7 cellular contexts compared by ENCODE assay signal in genomic region chr1:38815903-38816627, GRCh38. TPM values are rescaled to one million over a fixed set of nuclear protein-coding genes. Genes with fewer than 3 reads are reported as not detected.
DNase-seq lines count a peak whose midpoint lies in the region; ATAC-seq, FAIRE-seq and TF ChIP-seq lines count a peak whose summit lies in the region.

No MANE protein-coding gene starts in this region.

- DNase-seq in NCI-H1105 (lab: John Stamatoyannopoulos, UW): peak; percentile 32
- DNase-seq in endothelial cell of umbilical vein (ENCODE audit: low read depth, low spot score): no peak
- no peak for DNase-seq in NCI-H748 (lab: John Stamatoyannopoulos, UW; ENCODE audit: unreplicated experiment)
- no peak for DNase-seq in coronary artery (ENCODE audit: low spot score)
- no peak for DNase-seq in T1000 (lab: John Stamatoyannopoulos, UW)

- BruUV-seq in endothelial cell of umbilical vein (replicated peaks; lab: Mats Ljungman, UMichigan): no TSS peak

- POLR2A ChIA-PET in endothelial cell of umbilical vein (lab: Charles Lee): no interaction called here

- H3K9me3 ChIP-seq in endothelial cell of umbilical vein (replicated peaks; ENCODE audit: control insufficient read depth, insufficient read depth, low read length): no peaks in the 10 kb centered on the region

- no peak for FAIRE-seq in endothelial cell of umbilical vein (lab: Jason Lieb, UNC)

- ATAC-seq in GM18858 (IDR thresholded peaks at IDR 0.05; ENCODE audit: unreplicated experiment) (peak; percentile 80), GM21825 (IDR thresholded peaks at IDR 0.05; ENCODE audit: unreplicated experiment) (peak; percentile 81)

- H3K9ac ChIP-seq in endothelial cell of umbilical vein (replicated peaks; ENCODE audit: extremely low read depth, insufficient read depth, low read length): no peak overlapping the region

- no peaks in the 10 kb centered on the region for H3K36me3 ChIP-seq in endothelial cell of umbilical vein (ENCODE audit: control insufficient read depth in 2 of 2, extremely low read depth in 1 of 2, insufficient read depth in 2 of 2, low read length in 2 of 2)

- no peak overlapping the region for H3K27ac ChIP-seq in endothelial cell of umbilical vein (ENCODE audit: insufficient read depth, low read depth, low read length)
- H3K27ac ChIP-seq in coronary artery: no peak overlapping the region

- TF ChIP-seq POLR2A in endothelial cell of umbilical vein (IDR thresholded peaks at IDR 0.05; ENCODE audit: low read depth, low read length): no peak

- TF ChIP-seq CTCF in endothelial cell of umbilical vein (IDR thresholded peaks at IDR 0.05; ENCODE audit: extremely low read depth in 1 of 2, insufficient read depth in 1 of 2, low read depth in 1 of 2, low read length in 2 of 2) (no peak), coronary artery (IDR thresholded peaks at IDR 0.05) (no peak)

- H3K27me3 ChIP-seq in endothelial cell of umbilical vein (ENCODE audit: control insufficient read depth in 2 of 2, insufficient read depth in 2 of 2, low read length in 2 of 2): peaks cover 45 to 61% of the 10 kb centered on the region in 2 experiments

- H3K9me1 ChIP-seq in endothelial cell of umbilical vein (replicated peaks; ENCODE audit: control insufficient read depth, extremely low read depth, insufficient read depth, low read length): no peaks in the 10 kb centered on the region

- dilution Hi-C loops in endothelial cell of umbilical vein (cut with MboI; ENCODE audit: extremely low pct_ligation_motif_present, low sequenced_read_pairs): no loop called here

- H3K4me1 ChIP-seq in endothelial cell of umbilical vein (ENCODE audit: control insufficient read depth, extremely low read depth, insufficient read depth, low read length): peaks cover 4% of the 10 kb centered on the region

- no peak overlapping the region for H3K4me3 ChIP-seq in endothelial cell of umbilical vein (replicated peaks in 1 of 3; ENCODE audit: insufficient read depth in 1 of 3, low read depth in 1 of 3, low read length in 3 of 3)
- H3K4me3 ChIP-seq in coronary artery: no peak overlapping the region

- H2AFZ ChIP-seq in endothelial cell of umbilical vein (ENCODE audit: low read depth, low read length): no peak overlapping the region

- no peaks in the 10 kb centered on the region for H4K20me1 ChIP-seq in endothelial cell of umbilical vein (replicated peaks; ENCODE audit: control insufficient read depth, extremely low read depth, insufficient read depth, low read length)

- no peak overlapping the region for H3K4me2 ChIP-seq in endothelial cell of umbilical vein (ENCODE audit: insufficient read depth, low read length)

- intact Hi-C loops in endothelial cell of umbilical vein (cut with micrococcal nuclease): loop anchor here (5.0 kb wide), 2 partner anchors 89 to 789 kb away; no protein-coding TSS in a partner anchor

- H3K79me2 ChIP-seq in endothelial cell of umbilical vein (ENCODE audit: control insufficient read depth, insufficient read depth, low read length): no peaks in the 10 kb centered on the region

- CTCF ChIA-PET in endothelial cell of umbilical vein (lab: Charles Lee): interaction anchor here (1.0 to 1.5 kb wide), 2 partner anchors 19 to 206 kb away, joined by 3 to 4 read pairs; no protein-coding TSS in a partner anchor

TF ChIP-seq in endothelial cell of umbilical vein, 7 proteins besides CTCF, POLR2A, EP300 and RAD21:
- TF ChIP-seq EZH2 (IDR thresholded peaks at IDR 0.05; ENCODE audit: borderline replicate concordance, low read depth, low read length, severe bottlenecking): peak; percentile 36
- TF ChIP-seq, protein P1, sequence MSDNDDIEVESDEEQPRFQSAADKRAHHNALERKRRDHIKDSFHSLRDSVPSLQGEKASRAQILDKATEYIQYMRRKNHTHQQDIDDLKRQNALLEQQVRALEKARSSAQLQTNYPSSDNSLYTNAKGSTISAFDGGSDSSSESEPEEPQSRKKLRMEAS (IDR thresholded peaks at IDR 0.05; ENCODE audit: insufficient read depth, insufficient read length): no peak
TF ChIP-seq in endothelial cell of umbilical vein: peak in this region for 1.

RNA-seq across cellular contexts. Expression of gene RRAGC, which starts 43.5 kb away (rescaled TPM):
- total RNA-seq in endothelial cell of umbilical vein: 33.2 and 40.1 TPM in 2 replicates
- polyA plus RNA-seq in endothelial cell of umbilical vein: 20.9 and 24.1 TPM in 2 replicates
- polyA plus RNA-seq in endothelial cell of umbilical vein (2011; cell fraction: cytosol; rRNA removed): 17.7 and 18.4 TPM in 2 replicates
- 10.3 and 12.4 TPM in 2 replicates for polyA plus RNA-seq in endothelial cell of umbilical vein (2011; cell fraction: nucleus; rRNA removed)
- 36.0 and 47.4 TPM in 2 replicates for polyA plus RNA-seq in endothelial cell of umbilical vein (2012)
- 15.0 and 15.2 TPM in 2 replicates for polyA minus RNA-seq in endothelial cell of umbilical vein
- 6.8 TPM for polyA minus RNA-seq in endothelial cell of umbilical vein (2011; cell fraction: cytosol; rRNA and poly(A)+ RNA removed)
- 6.9 and 10.8 TPM in 2 replicates for polyA minus RNA-seq in endothelial cell of umbilical vein (2011; cell fraction: nucleus; rRNA and poly(A)+ RNA removed)

RNA-seq across cellular contexts. Expression of gene MYCBP, which starts 57.1 kb away (rescaled TPM):
- 13.1 and 23.1 TPM in 2 replicates for total RNA-seq in endothelial cell of umbilical vein
- 8.4 and 9.5 TPM in 2 replicates for polyA plus RNA-seq in endothelial cell of umbilical vein
- 9.8 and 11.7 TPM in 2 replicates for polyA plus RNA-seq in endothelial cell of umbilical vein (2011; cell fraction: cytosol; rRNA removed)
- 4.8 and 5.9 TPM in 2 replicates for polyA plus RNA-seq in endothelial cell of umbilical vein (2011; cell fraction: nucleus; rRNA removed)
- 9.2 and 18.4 TPM in 2 replicates for polyA plus RNA-seq in endothelial cell of umbilical vein (2012)
- 8.7 and 11.3 TPM in 2 replicates for polyA minus RNA-seq in endothelial cell of umbilical vein
- polyA minus RNA-seq in endothelial cell of umbilical vein (2011; cell fraction: cytosol; rRNA and poly(A)+ RNA removed): 19.2 TPM
- 1.5 and 3.2 TPM in 2 replicates for polyA minus RNA-seq in endothelial cell of umbilical vein (2011; cell fraction: nucleus; rRNA and poly(A)+ RNA removed)
